In genomic region chr9:108125541-108125940, GRCh38 we compare ENCODE assay signal across 14 cellular contexts.
DNase-seq lines count a peak whose midpoint lies in the region; ATAC-seq and TF ChIP-seq lines count a peak whose summit lies in the region.
"Had no signal": no experiment of that assay in that cellular context is flagged by ENCODE, and none has a peak within 500 bp of the region (broad histone marks: within the 10 kb centered on the region; RNA-seq: fewer than 3 reads in every experiment).

No MANE protein-coding gene starts in this region.

- H3K27ac Mint-ChIP-seq in naive thymus-derived CD4-positive, alpha-beta T cell: no peak overlapping the region
- H3K27ac Mint-ChIP-seq: brain; natural killer cell treated with Interleukin-12 subunit alpha and Interleukin-12 subunit beta and Interleukin-15 and Interleukin-18, amount 100 ng/mL, for 72 hours had no signal

- CTCF ChIA-PET in naive thymus-derived CD4-positive, alpha-beta T cell (lab: Charles Lee): no interaction called here

- H3K36me3 ChIP-seq in liver (ENCODE audit: control insufficient read depth in 4 of 4, insufficient read depth in 3 of 4, low read depth in 1 of 4, low read length in 3 of 4): no peaks in the 10 kb centered on the region
- H3K36me3 ChIP-seq in naive thymus-derived CD4-positive, alpha-beta T cell (ENCODE audit: control insufficient read depth in 2 of 3, insufficient read depth in 3 of 3, low read length in 3 of 3): no peaks in the 10 kb centered on the region
- no peaks in the 10 kb centered on the region for H3K36me3 ChIP-seq in body of pancreas (replicated peaks in 1 of 2; ENCODE audit: insufficient read depth in 1 of 2, low read depth in 2 of 2)
- H3K36me3 ChIP-seq: tibial artery had no signal

- H3K36me3 Mint-ChIP-seq in naive thymus-derived CD4-positive, alpha-beta T cell: peaks cover 0 to under 1% (median 0%) of the 10 kb centered on the region in 5 donors
- H3K36me3 Mint-ChIP-seq: brain; natural killer cell treated with Interleukin-12 subunit alpha and Interleukin-12 subunit beta and Interleukin-15 and Interleukin-18, amount 100 ng/mL, for 72 hours had no signal

- no peaks in the 10 kb centered on the region for H3K4me1 Mint-ChIP-seq in naive thymus-derived CD4-positive, alpha-beta T cell

- no peak overlapping the region for H3K9ac ChIP-seq in liver (ENCODE audit: low read depth in 1 of 2, low read length in 2 of 2)

- WGBS in liver: 86% methylated on average over 5 of the region's 5 CpGs
- 78 to 80% methylated on average over 5 of the region's 5 CpGs for WGBS in body of pancreas, 2 donors

- TF ChIP-seq EP300 in Ishikawa (IDR thresholded peaks at IDR 0.05; ENCODE audit: borderline replicate concordance): no peak

- no peak overlapping the region for H3K4me3 Mint-ChIP-seq in naive thymus-derived CD4-positive, alpha-beta T cell
- H3K4me3 Mint-ChIP-seq: brain; natural killer cell treated with Interleukin-12 subunit alpha and Interleukin-12 subunit beta and Interleukin-15 and Interleukin-18, amount 100 ng/mL, for 72 hours had no signal

- ATAC-seq in GM18861 (IDR thresholded peaks at IDR 0.05; ENCODE audit: unreplicated experiment) (no peak), HG03139 (IDR thresholded peaks at IDR 0.05; ENCODE audit: unreplicated experiment) (no peak), body of pancreas (no peak)
- ATAC-seq in naive thymus-derived CD4-positive, alpha-beta T cell: no peak
- ATAC-seq: natural killer cell treated with Interleukin-12 subunit alpha and Interleukin-12 subunit beta and Interleukin-15 and Interleukin-18, amount 100 ng/mL, for 72 hours had no signal

- POLR2A ChIA-PET in naive thymus-derived CD4-positive, alpha-beta T cell (lab: Charles Lee): no interaction called here

- intact Hi-C loops in naive thymus-derived CD4-positive, alpha-beta T cell (cut with micrococcal nuclease): no loop called here
- intact Hi-C loops in body of pancreas (cut with DNase I): no loop called here

- no peak for TF ChIP-seq POLR2A in body of pancreas (IDR thresholded peaks at IDR 0.05)

- peak; percentile 32; the same call in 1 of the 2 replicates for TF ChIP-seq CTCF in WI38 (IDR thresholded peaks at IDR 0.05; ENCODE audit: low read depth, low read length)
- peak; percentile 5 for TF ChIP-seq CTCF in liver (IDR thresholded peaks at IDR 0.05; ENCODE audit: low read depth, low read length, missing input control)
- no peak for TF ChIP-seq CTCF in body of pancreas (IDR thresholded peaks at IDR 0.05)

- no peak overlapping the region for H3K4me3 ChIP-seq in WI38 (ENCODE audit: low read depth, low read length)
- H3K4me3 ChIP-seq in liver (ENCODE audit: low read depth in 1 of 3, low read length in 3 of 3): no peak overlapping the region
- H3K4me3 ChIP-seq in naive thymus-derived CD4-positive, alpha-beta T cell (ENCODE audit: low read length): no peak overlapping the region
- no peak overlapping the region for H3K4me3 ChIP-seq in body of pancreas
- H3K4me3 ChIP-seq: hepatocyte, tibial artery had no signal

- TF ChIP-seq RAD21 in Ishikawa (IDR thresholded peaks at IDR 0.05; ENCODE audit: low read depth) (peak; percentile 28; the same call in 1 of the 2 replicates), liver (IDR thresholded peaks at IDR 0.05) (peak in 1 of 2 donors; percentile 34)

- H3K27me3 ChIP-seq in liver (ENCODE audit: control insufficient read depth in 4 of 4, insufficient read depth in 4 of 4, low read length in 3 of 4) (peaks cover 0 to 2% (median 0%) of the 10 kb centered on the region in 4 donors), body of pancreas (no peaks in the 10 kb centered on the region)
- no peaks in the 10 kb centered on the region for H3K27me3 ChIP-seq in naive thymus-derived CD4-positive, alpha-beta T cell (ENCODE audit: control insufficient read depth in 2 of 2, insufficient read depth in 2 of 2, low read length in 2 of 2)
- H3K27me3 ChIP-seq: hepatocyte, tibial artery had no signal

- H3K27me3 Mint-ChIP-seq in naive thymus-derived CD4-positive, alpha-beta T cell: peaks cover 0 to 6% (median 0%) of the 10 kb centered on the region in 5 donors
- H3K27me3 Mint-ChIP-seq: brain; natural killer cell treated with Interleukin-12 subunit alpha and Interleukin-12 subunit beta and Interleukin-15 and Interleukin-18, amount 100 ng/mL, for 72 hours had no signal

- H3K9me3 Mint-ChIP-seq in naive thymus-derived CD4-positive, alpha-beta T cell: peaks cover 0 to 7% (median 0%) of the 10 kb centered on the region in 11 donors

- H3K27ac ChIP-seq in liver (ENCODE audit: low read depth in 1 of 2, low read length in 2 of 2): no peak overlapping the region
- H3K27ac ChIP-seq in naive thymus-derived CD4-positive, alpha-beta T cell (ENCODE audit: low read depth, low read length): no peak overlapping the region
- H3K27ac ChIP-seq in body of pancreas: no peak overlapping the region
- H3K27ac ChIP-seq: hepatocyte, tibial artery had no signal

- H3K4me1 ChIP-seq in liver (ENCODE audit: control insufficient read depth in 4 of 4, insufficient read depth in 4 of 4, low read length in 3 of 4) (no peaks in the 10 kb centered on the region), body of pancreas (no peaks in the 10 kb centered on the region)
- H3K4me1 ChIP-seq in naive thymus-derived CD4-positive, alpha-beta T cell (ENCODE audit: control insufficient read depth in 2 of 2, insufficient read depth in 2 of 2, low read length in 2 of 2): no peaks in the 10 kb centered on the region
- H3K4me1 ChIP-seq: tibial artery had no signal

- H3K9me3 ChIP-seq in liver (ENCODE audit: control insufficient read depth in 4 of 4, low read length in 3 of 4) (no peaks in the 10 kb centered on the region), body of pancreas (no peaks in the 10 kb centered on the region)
- H3K9me3 ChIP-seq in naive thymus-derived CD4-positive, alpha-beta T cell (ENCODE audit: control insufficient read depth in 2 of 3, low read length in 3 of 3): no peaks in the 10 kb centered on the region

- DNase-seq in ELF-1 (ENCODE audit: low read depth, low spot score) (peak; percentile 11), body of pancreas (no peak)
- no peak for DNase-seq in naive thymus-derived CD4-positive, alpha-beta T cell
- DNase-seq: NCI-H187 treated with DMSO at 0.1 percent for 48 hours; stimulated activated CD4-positive, alpha-beta T cell treated with anti-CD3 and anti-CD28 coated beads, Interleukin-4, amount 100 ng/mL, for 4 hours had no signal

TF ChIP-seq in Ishikawa, 13 proteins besides CTCF, POLR2A, EP300 and RAD21 (continues in another document):
- no peak for TF ChIP-seq EGR1 (IDR thresholded peaks at IDR 0.05)
- no peak for TF ChIP-seq TCF12 (IDR thresholded peaks at IDR 0.05; ENCODE audit: low read depth)
- TF ChIP-seq NFIC (IDR thresholded peaks at IDR 0.05): no peak
- TF ChIP-seq CEBPB (IDR thresholded peaks at IDR 0.05): no peak
- no peak for TF ChIP-seq TEAD4 (IDR thresholded peaks at IDR 0.05)
- TF ChIP-seq USF1 (IDR thresholded peaks at IDR 0.05): no peak
- TF ChIP-seq TAF1 (IDR thresholded peaks at IDR 0.05; ENCODE audit: low read depth): no peak

TF ChIP-seq in liver, 16 proteins besides CTCF, POLR2A, EP300 and RAD21 (continues in another document):
- TF ChIP-seq HNF4A (conservative IDR thresholded peaks at IDR 0.05) (no peak), GABPA (IDR thresholded peaks at IDR 0.05 in 1 of 2, conservative IDR thresholded peaks at IDR 0.05 in 1 of 2) (no peak), REST (IDR thresholded peaks at IDR 0.05) (no peak), YY1 (IDR thresholded peaks at IDR 0.05) (no peak), EGR1 (IDR thresholded peaks at IDR 0.05; ENCODE audit: low read depth in 2 of 2) (no peak), MAX (IDR thresholded peaks at IDR 0.05) (no peak), JUND (IDR thresholded peaks at IDR 0.05) (no peak), TAF1 (conservative IDR thresholded peaks at IDR 0.05) (no peak), SP1 (IDR thresholded peaks at IDR 0.05) (no peak), HNF4G (IDR thresholded peaks at IDR 0.05) (no peak), RXRA (IDR thresholded peaks at IDR 0.05) (no peak), NR2F2 (IDR thresholded peaks at IDR 0.05) (no peak)
- TF ChIP-seq, protein P1, sequence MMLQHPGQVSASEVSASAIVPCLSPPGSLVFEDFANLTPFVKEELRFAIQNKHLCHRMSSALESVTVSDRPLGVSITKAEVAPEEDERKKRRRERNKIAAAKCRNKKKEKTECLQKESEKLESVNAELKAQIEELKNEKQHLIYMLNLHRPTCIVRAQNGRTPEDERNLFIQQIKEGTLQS (IDR thresholded peaks at IDR 0.05): no peak

Comparison
In these comparisons a context has a peak if more than half of its experiments do, and no peak if none do; other contexts are left out.
1. CTCF ChIP-seq: peak in WI38 (single experiment) and liver (single experiment); none in body of pancreas (0 of 7).